ENCODE assay signal across 8 cellular contexts in genomic region chr2:949894-950626, GRCh38.
DNase-seq lines count a peak whose midpoint lies in the region; ATAC-seq and TF ChIP-seq lines count a peak whose summit lies in the region.

No MANE protein-coding gene starts in this region.

- peak; percentile 9 for DNase-seq in ELF-1 (ENCODE audit: low read depth, low spot score)
- DNase-seq in NCI-H526 (lab: John Stamatoyannopoulos, UW): peak; percentile 20 to 52
- no peak for DNase-seq in epithelial cell of esophagus (ENCODE audit: low read depth)
- DNase-seq in GOT3 (lab: John Stamatoyannopoulos, UW): no peak
- DNase-seq in NOMO-1 treated with dmso at 0.1 percent for 144 hours (lab: John Stamatoyannopoulos, UW; ENCODE audit: unreplicated experiment): no peak
- DNase-seq in stimulated activated naive CD4-positive, alpha-beta T cell treated with Interleukin-2 at 50 U/mL for 16 hours (lab: John Stamatoyannopoulos, UW): no peak

- H3K27ac ChIP-seq in parathyroid adenoma: no peak overlapping the region

- H3K27me3 ChIP-seq in parathyroid adenoma (ENCODE audit: control insufficient read depth, insufficient read depth, low read length): no peaks in the 10 kb centered on the region

- TF ChIP-seq CTCF in epithelial cell of esophagus (IDR thresholded peaks at IDR 0.05; ENCODE audit: insufficient read depth, low read depth, low read length, missing control alignments) (no peak), parathyroid adenoma (IDR thresholded peaks at IDR 0.05) (no peak)

- H3K4me3 ChIP-seq in epithelial cell of esophagus (ENCODE audit: low read length) (peak overlapping the region; percentile 14), parathyroid adenoma (ENCODE audit: low read depth, low read length) (peak overlapping the region; percentile 35)

- peak overlapping the region; percentile 66 for H3K4me2 ChIP-seq in parathyroid adenoma (ENCODE audit: low read length)

- H3K9ac ChIP-seq in parathyroid adenoma: no peak overlapping the region

- no peaks in the 10 kb centered on the region for H3K79me2 ChIP-seq in parathyroid adenoma

- ATAC-seq in HG03457 (IDR thresholded peaks at IDR 0.05; ENCODE audit: unreplicated experiment): no peak

- no peaks in the 10 kb centered on the region for H3K4me1 ChIP-seq in parathyroid adenoma

- H2AFZ ChIP-seq in parathyroid adenoma: peak overlapping the region; percentile 52

- no peaks in the 10 kb centered on the region for H3K9me3 ChIP-seq in parathyroid adenoma (ENCODE audit: control insufficient read depth, low read length)

- H3K36me3 ChIP-seq in parathyroid adenoma (ENCODE audit: control insufficient read depth, insufficient read depth, low read length): no peaks in the 10 kb centered on the region

Comparison
In these comparisons a context has a peak if more than half of its experiments do, and no peak if none do; other contexts are left out.
1. DNase-seq: peak in ELF-1 (single experiment) and NCI-H526 (2 of 2); none in epithelial cell of esophagus (single experiment), GOT3 (single experiment), NOMO-1 treated with dmso at 0.1 percent for 144 hours (single experiment) and stimulated activated naive CD4-positive, alpha-beta T cell treated with Interleukin-2 at 50 U/mL for 16 hours (single experiment).